In the genomic region with DNA sequence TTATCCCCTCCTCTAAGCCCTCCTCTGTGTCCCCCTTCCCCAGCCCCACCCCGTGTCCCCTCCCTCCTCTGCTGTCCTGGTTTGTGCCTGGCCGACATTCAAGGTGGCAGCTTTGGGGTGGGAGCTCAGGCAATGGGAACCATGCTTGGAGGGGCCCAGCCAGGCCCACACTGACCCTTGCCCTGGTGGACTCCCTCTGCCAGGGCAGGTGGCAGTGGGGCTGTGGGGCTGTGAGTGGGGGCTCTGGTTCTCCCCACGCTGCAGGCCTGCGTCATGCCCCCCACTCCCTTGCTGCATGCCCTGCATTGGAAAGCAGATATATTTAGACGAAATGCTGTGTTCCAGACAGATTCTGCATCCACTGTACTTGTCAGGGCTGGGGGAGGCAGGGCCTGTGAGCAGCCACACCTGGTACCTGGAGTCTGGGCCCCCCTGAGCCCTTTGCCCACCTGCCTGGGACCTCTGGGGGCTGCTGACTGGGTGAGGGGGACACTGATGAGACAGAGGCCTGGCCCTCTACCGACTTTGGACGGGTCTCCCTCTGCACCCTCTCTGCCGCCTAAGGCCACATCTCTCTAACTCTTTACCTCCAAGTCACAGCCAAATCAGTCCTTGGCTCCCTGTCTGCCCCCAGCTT, we compare ENCODE assay signal across 20 cellular contexts. TPM values are rescaled to one million over a fixed set of nuclear protein-coding genes. Genes with fewer than 3 reads are reported as not detected.
DNase-seq lines count a peak whose midpoint lies in the region; ATAC-seq, FAIRE-seq and TF ChIP-seq lines count a peak whose summit lies in the region.
"Had no signal": no experiment of that assay in that cellular context is flagged by ENCODE, and none has a peak within 500 bp of the region (broad histone marks: within the 10 kb centered on the region; RNA-seq: fewer than 3 reads in every experiment).

No MANE protein-coding gene starts in this region.

- peaks cover 12 to 19% of the 10 kb centered on the region in 2 experiments for H3K4me1 Mint-ChIP-seq in H9

- H3K4me2 ChIP-seq in H9 (ENCODE audit: insufficient read depth, insufficient read length, low read length) (no peak overlapping the region), hepatocyte (no peak overlapping the region)
- H3K4me2 ChIP-seq: A549; BLaER1 treated with 17β-estradiol and CSF1 and Interleukin-3, amounts not matched to agents 10 nM and 100 nM had no signal

- peaks cover 3 to 9% of the 10 kb centered on the region in 2 experiments for H3K9me3 Mint-ChIP-seq in H9

- no peaks in the 10 kb centered on the region for H3K9me3 ChIP-seq in H9 (ENCODE audit: control insufficient read depth, low read depth, low read length)
- H3K9me3 ChIP-seq in lower lobe of right lung = no peaks in the 10 kb centered on the region
- H3K9me3 ChIP-seq in spleen = peaks cover 0 to 20% (median 12%) of the 10 kb centered on the region in 8 donors
- no peaks in the 10 kb centered on the region for H3K9me3 ChIP-seq in hepatocyte (ENCODE audit: low read depth)

- DNase-seq in GM12892 (ENCODE audit: insufficient read length) = peak; percentile 7
- DNase-seq in H9 = peak; percentile 20
- peak; percentile 20 for DNase-seq in lower lobe of right lung
- DNase-seq in spleen = peak; percentile 46
- DNase-seq in AML-193 (lab: John Stamatoyannopoulos, UW) = no peak
- no peak for DNase-seq in hepatocyte (ENCODE audit: low spot score)
- DNase-seq: Calu3; CD4-positive, alpha-beta T cell; DMS 273 treated with DMSO at 0.1 percent for 48 hours; GM23248; HCEC 1CT; HFFc6; Karpas-422 had no signal

- peaks cover 16% of the 10 kb centered on the region for H3K27me3 Mint-ChIP-seq in H9 (ENCODE audit: low read depth)

- H3K4me3 ChIP-seq in lower lobe of right lung = no peak overlapping the region
- H3K4me3 ChIP-seq in spleen = no peak overlapping the region
- H3K4me3 ChIP-seq in hepatocyte = no peak overlapping the region
- H3K4me3 ChIP-seq: A549; BLaER1 treated with 17β-estradiol and CSF1 and Interleukin-3, amounts not matched to agents 10 nM and 100 nM; GM23248; K562 had no signal

- H3K36me3 ChIP-seq in lower lobe of right lung (no peaks in the 10 kb centered on the region), spleen (no peaks in the 10 kb centered on the region), hepatocyte (replicated peaks; ENCODE audit: insufficient read depth, low read depth) (no peaks in the 10 kb centered on the region)
- H3K36me3 ChIP-seq: BLaER1 treated with 17β-estradiol and CSF1 and Interleukin-3, amounts not matched to agents 10 nM and 100 nM had no signal

- H3K4me1 ChIP-seq in H9 (ENCODE audit: insufficient read depth, low read length) (no peaks in the 10 kb centered on the region), lower lobe of right lung (no peaks in the 10 kb centered on the region), spleen (no peaks in the 10 kb centered on the region), hepatocyte (ENCODE audit: insufficient read depth) (no peaks in the 10 kb centered on the region)
- H3K4me1 ChIP-seq: A549; BLaER1 treated with 17β-estradiol and CSF1 and Interleukin-3, amounts not matched to agents 10 nM and 100 nM had no signal

- H3K27me3 ChIP-seq in H9 (ENCODE audit: insufficient read depth, low read length) (no peaks in the 10 kb centered on the region), lower lobe of right lung (ENCODE audit: low read depth) (no peaks in the 10 kb centered on the region), spleen (replicated peaks in 1 of 7) (peaks cover 0 to 26% (median 0%) of the 10 kb centered on the region in 7 donors), hepatocyte (no peaks in the 10 kb centered on the region)
- H3K27me3 ChIP-seq: BLaER1 treated with 17β-estradiol and CSF1 and Interleukin-3, amounts not matched to agents 10 nM and 100 nM had no signal

- no peaks in the 10 kb centered on the region for H3K23me2 ChIP-seq in H9 (ENCODE audit: insufficient read length, low read depth, low read length, poor library complexity, severe bottlenecking)

- H2AK5ac ChIP-seq in H9 (ENCODE audit: insufficient read length, low read length) = no peak overlapping the region

- FAIRE-seq in GM12892 (lab: Jason Lieb, UNC) = no peak
- FAIRE-seq: A549, GM18507, HTR-8/SVneo, K562 had no signal

- H2BK5ac ChIP-seq in H9 (ENCODE audit: insufficient read length, low read length) = no peak overlapping the region

- no peak overlapping the region for H3T11ph ChIP-seq in H9 (ENCODE audit: low read length)

- ATAC-seq in lower lobe of right lung (no peak), HG03378 (IDR thresholded peaks at IDR 0.05; ENCODE audit: unreplicated experiment) (no peak), HG02798 (IDR thresholded peaks at IDR 0.05; ENCODE audit: poor library complexity, unreplicated experiment) (no peak)
- ATAC-seq: A549, K562 had no signal

- no peak overlapping the region for H4K8ac ChIP-seq in H9 (replicated peaks; ENCODE audit: insufficient read length, low read depth, low read length)

- H3K14ac ChIP-seq in H9 (ENCODE audit: insufficient read depth, low read length) = peak overlapping the region; percentile 64; the same call in 1 of the 2 replicates

- no peak overlapping the region for H2BK20ac ChIP-seq in H9 (ENCODE audit: low read depth, low read length, poor library complexity, severe bottlenecking)

- H3K79me2 ChIP-seq in H9 (ENCODE audit: insufficient read depth, low read length) (no peaks in the 10 kb centered on the region), hepatocyte (no peaks in the 10 kb centered on the region)

- no peak overlapping the region for H2BK12ac ChIP-seq in H9 (ENCODE audit: insufficient read length, low read depth, low read length)

- no peak overlapping the region for H3K23ac ChIP-seq in H9 (ENCODE audit: insufficient read length, low read depth, low read length)

- peak overlapping the region in 2 of 3 experiments; percentile 78 to 97; a peak in 2 of 7 replicates for H3K27ac Mint-ChIP-seq in H9
- H3K27ac Mint-ChIP-seq: CD4-positive, alpha-beta T cell; HFFc6 had no signal

- H2BK15ac ChIP-seq in H9 (ENCODE audit: low read depth, low read length) = no peak overlapping the region

- no peaks in the 10 kb centered on the region for H4K20me1 ChIP-seq in H9 (ENCODE audit: control insufficient read depth, insufficient read depth, insufficient read length)
- no peaks in the 10 kb centered on the region for H4K20me1 ChIP-seq in hepatocyte (ENCODE audit: insufficient read depth, poor library complexity, severe bottlenecking)

- intact Hi-C loops in lower lobe of right lung (cut with DNase I) = no loop called here
- intact Hi-C loops in spleen (cut with DNase I; ENCODE audit: low total_unique reads) = no loop called here

- no peak overlapping the region for H3K9ac ChIP-seq in H9 (ENCODE audit: extremely low read depth, insufficient read length, low read length)
- H3K9ac ChIP-seq: BLaER1 treated with 17β-estradiol and CSF1 and Interleukin-3, amounts not matched to agents 10 nM and 100 nM; GM23248 had no signal

- no peak for TF ChIP-seq POLR2A in GM12892 (IDR thresholded peaks at IDR 0.05; ENCODE audit: low read depth, low read length)
- TF ChIP-seq POLR2A in spleen (IDR thresholded peaks at IDR 0.05) = no peak

- no peak overlapping the region for H2BK120ac ChIP-seq in H9 (ENCODE audit: low read depth, low read length, poor library complexity, severe bottlenecking)

- H3K56ac ChIP-seq in H9 (ENCODE audit: insufficient read length, low read depth, low read length) = no peak overlapping the region

- H4K5ac ChIP-seq in H9 (ENCODE audit: insufficient read length, low read depth, low read length) = no peak overlapping the region

- TF ChIP-seq CTCF in H9 (conservative IDR thresholded peaks at IDR 0.05) = no peak
- no peak for TF ChIP-seq CTCF in lower lobe of right lung (IDR thresholded peaks at IDR 0.05)
- no peak for TF ChIP-seq CTCF in spleen (IDR thresholded peaks at IDR 0.05 in 8 of 11, conservative IDR thresholded peaks at IDR 0.05 in 3 of 11)
- no peak for TF ChIP-seq CTCF in hepatocyte (IDR thresholded peaks at IDR 0.05; ENCODE audit: poor library complexity)

- H3K36me3 Mint-ChIP-seq in H9 (ENCODE audit: insufficient read depth in 1 of 3, low read depth in 3 of 3) = peaks cover 0 to 4% (median 1%) of the 10 kb centered on the region in 3 experiments; a peak in 1 of 7 replicates

- WGBS in H9 (ENCODE audit: extremely low coverage, insufficient read length, low lambda C conversion rate) = no CpG with 5 or more reads among the region's 8 CpGs
- 66 to 79% (median 68%) methylated on average over 7 to 8 of the region's 8 CpGs for WGBS in spleen, 5 donors
- WGBS in hepatocyte (ENCODE audit: low lambda C conversion rate, missing lambda C conversion rate) = 68% methylated on average over 7 of the region's 8 CpGs

- no peak overlapping the region for H3K18ac ChIP-seq in H9 (ENCODE audit: insufficient read length, low read depth, low read length)

- H3K27ac ChIP-seq in H9 (ENCODE audit: insufficient read length, low read depth, low read length) (no peak overlapping the region), lower lobe of right lung (no peak overlapping the region), spleen (no peak overlapping the region), hepatocyte (no peak overlapping the region)
- H3K27ac ChIP-seq: A549; BLaER1 treated with 17β-estradiol and CSF1 and Interleukin-3, amounts not matched to agents 10 nM and 100 nM; GM23248 had no signal

- H2AFZ ChIP-seq in H9 (ENCODE audit: low read length) = no peak overlapping the region
- no peak overlapping the region for H2AFZ ChIP-seq in hepatocyte
- H2AFZ ChIP-seq: GM23248 had no signal

- no peak overlapping the region for H4K91ac ChIP-seq in H9 (ENCODE audit: insufficient read length, low read depth, low read length)

- no peak overlapping the region for H3K4me3 Mint-ChIP-seq in H9
- H3K4me3 Mint-ChIP-seq: CD4-positive, alpha-beta T cell; HFFc6 had no signal

- no peak overlapping the region for H3K4ac ChIP-seq in H9 (ENCODE audit: low read depth, low read length)

- H3K79me1 ChIP-seq in H9 (ENCODE audit: insufficient read depth, low read depth, low read length, poor library complexity, severe bottlenecking) = no peaks in the 10 kb centered on the region

- no peaks in the 10 kb centered on the region for H3K9me2 ChIP-seq in hepatocyte (replicated peaks; ENCODE audit: insufficient read depth)

RNA-seq across cellular contexts. Expression of a gene that starts 14.2 kb away (rescaled TPM):
- polyA plus RNA-seq in GM12892 (2012; ENCODE audit: missing spikeins) = 29.2 TPM
- total RNA-seq in H9 (2021) (48.0 and 54.6 TPM in 2 replicates), lower lobe of right lung (59.3 TPM), spleen (10 to 100 TPM; 44.5 to 60.9 (median 47.7) TPM), hepatocyte (13.8 and 16.5 TPM in 2 replicates)
- polyA plus RNA-seq in spleen (10 to 100 TPM; 12.0 to 28.4 (median 23.7) TPM), hepatocyte (39.4 and 48.6 TPM in 2 replicates)

Comparison
In these comparisons a context has a peak if more than half of its experiments do, and no peak if none do; other contexts are left out.
1. DNase-seq: peak in GM12892 (single experiment), H9 (single experiment), lower lobe of right lung (single experiment) and spleen (single experiment); none in AML-193 (0 of 2) and hepatocyte (single experiment).